12 cellular contexts compared by ENCODE assay signal in the genomic region with DNA sequence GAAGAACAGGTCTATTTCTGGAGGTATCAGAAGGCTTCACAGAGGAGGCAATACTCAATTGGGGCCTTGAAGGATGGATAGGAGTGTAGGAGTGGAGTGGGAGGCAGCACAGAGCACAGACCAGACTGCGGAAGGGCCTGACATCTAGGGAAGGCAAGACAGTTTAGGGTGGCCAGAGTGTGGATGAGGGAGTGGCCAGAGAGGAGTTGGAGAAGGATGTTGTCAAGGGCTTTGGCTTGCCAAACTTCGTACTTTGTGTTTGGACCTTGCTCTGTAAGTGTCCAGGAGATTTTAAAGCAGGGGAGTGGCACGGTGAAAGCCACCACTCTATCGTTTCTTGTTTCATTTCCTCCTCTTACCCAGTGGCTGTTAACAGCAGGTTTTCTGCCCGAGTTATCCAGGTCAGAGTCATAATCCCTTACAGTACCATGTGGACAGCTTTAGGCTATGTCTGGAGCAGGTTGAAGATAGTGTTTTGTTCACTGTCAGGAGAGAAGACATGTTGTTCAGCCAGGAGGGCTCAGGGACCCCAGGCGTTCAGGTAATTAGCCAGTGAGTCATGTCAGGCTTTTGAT. TPM values are rescaled to one million over a fixed set of nuclear protein-coding genes. Genes with fewer than 3 reads are reported as not detected.
A peak's percentile ranks its signal among the peaks of the same experiment; 100 is the strongest.
DNase-seq lines count a peak whose midpoint lies in the region; ATAC-seq, FAIRE-seq and TF ChIP-seq lines count a peak whose summit lies in the region.
"Had no signal": no experiment of that assay in that cellular context is flagged by ENCODE, and none has a peak within 500 bp of the region (broad histone marks: within the 10 kb centered on the region; RNA-seq: fewer than 3 reads in every experiment).

No MANE protein-coding gene starts in this region.

- dilution Hi-C loops in IMR-90 (cut with HindIII; ENCODE audit: low sequenced_read_pairs, unreplicated experiment), result no loop called here

- intact Hi-C loops in IMR-90 (cut with micrococcal nuclease) (no loop called here), lower leg skin (cut with DNase I; ENCODE audit: low total_unique reads) (no loop called here)

- H3K79me1 ChIP-seq in IMR-90 (ENCODE audit: low read depth in 1 of 2, low read length in 2 of 2), result peaks cover 0 to 77% of the 10 kb centered on the region in 2 experiments; a peak in 2 of 4 replicates

- H3K56ac ChIP-seq in IMR-90 (ENCODE audit: extremely low read depth, insufficient read depth, low read length), result no peak overlapping the region

- TF ChIP-seq RAD21 in IMR-90 (IDR thresholded peaks at IDR 0.05; ENCODE audit: low read length), result no peak

- DNase-seq in IMR-90, result no peak
- DNase-seq in astrocyte (ENCODE audit: low read depth), result no peak
- no peak for DNase-seq in lower leg skin (ENCODE audit: low spot score in 2 of 2)
- no peak for DNase-seq in midbrain (lab: John Stamatoyannopoulos, UW)
- no peak for DNase-seq in NCI-H524 treated with DMSO at 0.1 percent for 48 hours (lab: John Stamatoyannopoulos, UW)
- DNase-seq: foreskin fibroblast had no signal

- peak overlapping the region; percentile 73 for H2BK5ac ChIP-seq in IMR-90 (ENCODE audit: low read depth, low read length, poor library complexity, severe bottlenecking)

- H3K18ac ChIP-seq in IMR-90 (ENCODE audit: low read depth, low read length), result peak overlapping the region; percentile 76

- no peak overlapping the region for H2AFZ ChIP-seq in IMR-90 (replicated peaks; ENCODE audit: low read length, poor library complexity)
- no peak overlapping the region for H2AFZ ChIP-seq in astrocyte (ENCODE audit: low read depth, low read length)

- H3K9me3 Mint-ChIP-seq in astrocyte (ENCODE audit: unreplicated experiment), result peaks cover 2% of the 10 kb centered on the region
- H3K9me3 Mint-ChIP-seq: neural crest cell had no signal

- peaks cover 64% of the 10 kb centered on the region for H3K4me1 Mint-ChIP-seq in astrocyte (ENCODE audit: low read depth, unreplicated experiment)

- H3K9me3 ChIP-seq in BLaER1, result no peaks in the 10 kb centered on the region
- H3K9me3 ChIP-seq in IMR-90 (ENCODE audit: control insufficient read depth, insufficient read depth, low read length), result no peaks in the 10 kb centered on the region
- H3K9me3 ChIP-seq in astrocyte (ENCODE audit: insufficient read depth, low read depth, low read length), result no peaks in the 10 kb centered on the region
- no peaks in the 10 kb centered on the region for H3K9me3 ChIP-seq in mucosa of stomach (ENCODE audit: control insufficient read depth, low read length)

- peak overlapping the region; percentile 21; the same call in 1 of the 2 replicates for H4K5ac ChIP-seq in IMR-90 (ENCODE audit: low read depth, low read length)

- H3K14ac ChIP-seq in IMR-90 (replicated peaks; ENCODE audit: low read depth, low read length), result peak overlapping the region; percentile 92

- TF ChIP-seq POLR2A in IMR-90 (IDR thresholded peaks at IDR 0.05; ENCODE audit: low read depth, low read length) (no peak), lower leg skin (IDR thresholded peaks at IDR 0.05) (no peak)

- H3K4ac ChIP-seq in IMR-90 (ENCODE audit: low read depth, low read length), result peak overlapping the region; percentile 67

- H3K27ac ChIP-seq in BLaER1 (peak overlapping the region; percentile 89), IMR-90 (ENCODE audit: insufficient read depth, low read length) (peak overlapping the region; percentile 62), astrocyte (ENCODE audit: low read depth, low read length) (no peak overlapping the region)

- H3K23ac ChIP-seq in IMR-90 (ENCODE audit: low read depth, low read length), result peak overlapping the region; percentile 64

- CTCF ChIA-PET in IMR-90 (lab: Yijun Ruan, JAX), result no interaction called here

- H4K8ac ChIP-seq in IMR-90 (ENCODE audit: low read depth in 2 of 2, low read length in 2 of 2), result peak overlapping the region in 1 of 2 experiments; percentile 79; a peak in 1 of 4 replicates

- peak overlapping the region; percentile 1 for H3K27ac Mint-ChIP-seq in astrocyte (ENCODE audit: unreplicated experiment)

- peaks cover under 1% of the 10 kb centered on the region; the same call in 1 of the 2 replicates for H3K36me3 ChIP-seq in BLaER1
- H3K36me3 ChIP-seq in IMR-90 (ENCODE audit: control insufficient read depth, insufficient read depth, low read length), result peaks cover 53% of the 10 kb centered on the region
- H3K36me3 ChIP-seq in astrocyte (ENCODE audit: insufficient read depth, low read length), result peaks cover 9% of the 10 kb centered on the region
- H3K36me3 ChIP-seq in mucosa of stomach (ENCODE audit: control insufficient read depth, insufficient read depth, low read length), result no peaks in the 10 kb centered on the region

- WGBS in IMR-90 (ENCODE audit: extremely low coverage in 2 of 2, insufficient read length in 1 of 2), 2 experiments, result 78% methylated on average over 3 of the region's 6 CpGs; no CpG with 5 or more reads in 1 of the 2 experiments
- WGBS in lower leg skin, 2 donors, result 49 to 60% methylated on average over 6 of the region's 6 CpGs

- no peaks in the 10 kb centered on the region for H3K27me3 Mint-ChIP-seq in astrocyte (ENCODE audit: low read depth, unreplicated experiment)

- no peak for TF ChIP-seq CTCF in IMR-90 (conservative IDR thresholded peaks at IDR 0.05; ENCODE audit: low read depth, low read length)
- TF ChIP-seq CTCF in astrocyte (IDR thresholded peaks at IDR 0.05; ENCODE audit: insufficient read depth, low read depth, low read length), result no peak
- TF ChIP-seq CTCF in lower leg skin (IDR thresholded peaks at IDR 0.05), result no peak

- H3K4me1 ChIP-seq in BLaER1 (peaks cover 99% of the 10 kb centered on the region), IMR-90 (ENCODE audit: control insufficient read depth, insufficient read depth, low read length) (peaks cover 50% of the 10 kb centered on the region), astrocyte (ENCODE audit: insufficient read depth, low read length) (peaks cover 68% of the 10 kb centered on the region), mucosa of stomach (ENCODE audit: control insufficient read depth, insufficient read depth, low read length) (peaks cover 91% of the 10 kb centered on the region)

- in situ Hi-C loops in IMR-90 (cut with MboI; ENCODE audit: low sequenced_read_pairs), result no loop called here

- POLR2A ChIA-PET in IMR-90 (lab: Charles Lee; ENCODE audit: unreplicated experiment), result no interaction called here

- H3K9me1 ChIP-seq in IMR-90 (ENCODE audit: insufficient read depth, low read length), result peaks cover 60% of the 10 kb centered on the region

- H2AK5ac ChIP-seq in IMR-90 (ENCODE audit: low read depth, low read length), result peak overlapping the region; percentile 99

- no peak overlapping the region for H3K4me3 ChIP-seq in BLaER1
- H3K4me3 ChIP-seq in IMR-90 (ENCODE audit: insufficient read depth, low read depth, low read length), result no peak overlapping the region
- no peak overlapping the region for H3K4me3 ChIP-seq in astrocyte (ENCODE audit: insufficient read depth, low read depth, low read length)
- H3K4me3 ChIP-seq in mucosa of stomach (ENCODE audit: low read length), result no peak overlapping the region
- no peak overlapping the region for H3K4me3 ChIP-seq in lower leg skin (ENCODE audit: low read depth, poor library complexity, severe bottlenecking)

- BruUV-seq in IMR-90 (replicated peaks; lab: Mats Ljungman, UMichigan), result no TSS peak

- H3K27me3 ChIP-seq in BLaER1, result no peaks in the 10 kb centered on the region
- H3K27me3 ChIP-seq in IMR-90 (ENCODE audit: control insufficient read depth, insufficient read depth, low read length), result no peaks in the 10 kb centered on the region
- no peaks in the 10 kb centered on the region for H3K27me3 ChIP-seq in astrocyte (ENCODE audit: insufficient read depth, low read length)
- no peaks in the 10 kb centered on the region for H3K27me3 ChIP-seq in mucosa of stomach (ENCODE audit: control insufficient read depth, insufficient read depth, low read length)

- peaks cover 93% of the 10 kb centered on the region for H3K79me2 ChIP-seq in astrocyte (ENCODE audit: insufficient read depth, low read length)

- H2BK15ac ChIP-seq in IMR-90 (ENCODE audit: low read depth, low read length), result peak overlapping the region; percentile 18; the same call in 2 of the 3 replicates

- peak overlapping the region; percentile 67; the same call in 1 of the 2 replicates for H4K91ac ChIP-seq in IMR-90 (ENCODE audit: insufficient read depth, low read depth, low read length)

- H4K20me1 ChIP-seq in BLaER1 (peaks cover 51% of the 10 kb centered on the region), IMR-90 (ENCODE audit: insufficient read depth, low read length) (peaks cover 98% of the 10 kb centered on the region), astrocyte (ENCODE audit: insufficient read depth, low read length) (peaks cover 79% of the 10 kb centered on the region)

- H2AK9ac ChIP-seq in IMR-90 (replicated peaks; ENCODE audit: low read depth, low read length, poor library complexity), result no peak overlapping the region

- no peak for ATAC-seq in IMR-90 (ENCODE audit: low read depth)
- no peak for ATAC-seq in HG03460 (IDR thresholded peaks at IDR 0.05; ENCODE audit: unreplicated experiment)

- H3K36me3 Mint-ChIP-seq in astrocyte (ENCODE audit: low read depth, unreplicated experiment), result peaks cover 20% of the 10 kb centered on the region

- H3K4me2 ChIP-seq in BLaER1, result peak overlapping the region; percentile 94
- H3K4me2 ChIP-seq in IMR-90 (ENCODE audit: low read depth, low read length), result peak overlapping the region; percentile 33; the same call in 1 of the 2 replicates
- no peak overlapping the region for H3K4me2 ChIP-seq in astrocyte (ENCODE audit: low read length)

- H2BK120ac ChIP-seq in IMR-90 (ENCODE audit: low read depth, low read length), result peak overlapping the region; percentile 64

- FAIRE-seq in astrocyte (lab: Jason Lieb, UNC), result no peak
- FAIRE-seq: D721Med, TTC549 had no signal

- no peak overlapping the region for H3K4me3 Mint-ChIP-seq in astrocyte (ENCODE audit: unreplicated experiment)
- H3K4me3 Mint-ChIP-seq: neural crest cell had no signal

- H3K9ac ChIP-seq in BLaER1 (peak overlapping the region; percentile 30; the same call in 1 of the 2 replicates), IMR-90 (ENCODE audit: low read depth, low read length) (peak overlapping the region; percentile 6; the same call in 1 of the 2 replicates), astrocyte (ENCODE audit: low read length) (no peak overlapping the region), mucosa of stomach (ENCODE audit: low read length) (peak overlapping the region; percentile 44)

- peak overlapping the region; percentile 64; the same call in 1 of the 2 replicates for H2BK20ac ChIP-seq in IMR-90 (ENCODE audit: low read depth, low read length)

TF ChIP-seq in IMR-90, 13 proteins besides CTCF, POLR2A, EP300 and RAD21 (continues in another document):
- TF ChIP-seq RFX5 (IDR thresholded peaks at IDR 0.05; ENCODE audit: low read depth, low read length) (no peak), MAZ (IDR thresholded peaks at IDR 0.05; ENCODE audit: borderline replicate concordance, low read depth, low read length) (no peak)

RNA-seq across cellular contexts. Expression of a gene that starts 12.3 kb away (rescaled TPM):
- total RNA-seq in IMR-90 (2012; rRNA removed), result 71.0 and 71.1 TPM in 2 replicates
- polyA plus RNA-seq in IMR-90 (2012; rRNA removed), result 177 and 194 TPM in 2 replicates
- 153 and 181 TPM in 2 replicates for polyA plus RNA-seq in IMR-90 (2012; cell fraction: cytosol; rRNA removed)
- polyA plus RNA-seq in IMR-90 (2012; cell fraction: nucleus; rRNA removed; ENCODE audit: low replicate concordance), result 378 and 409 TPM in 2 replicates
- 65.6 and 78.0 TPM in 2 replicates for total RNA-seq in astrocyte
- total RNA-seq in lower leg skin, result 10 to 100 TPM; 25.9 to 69.4 (median 35.2) TPM
